Comparison of ENCODE assay signal across 26 cellular contexts in the genomic region with DNA sequence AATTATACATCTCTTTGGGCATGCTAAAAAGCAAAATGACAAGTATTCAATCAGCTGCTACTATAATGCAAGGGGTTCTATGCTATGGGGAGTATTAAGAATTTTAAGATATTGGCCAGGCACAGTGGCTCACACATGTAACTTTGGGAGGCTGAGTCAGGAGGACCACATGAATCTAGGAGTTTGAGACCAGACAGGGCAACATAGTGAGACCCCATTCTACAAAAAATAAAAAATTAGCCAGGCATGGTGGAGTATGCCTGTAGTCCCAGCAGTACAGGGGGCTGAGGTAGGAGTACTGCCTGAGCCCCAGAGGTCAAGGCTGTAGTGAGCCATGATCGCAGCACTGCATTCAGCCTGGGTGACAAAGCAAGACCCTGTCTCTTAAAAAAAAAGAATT. TPM values are rescaled to one million over a fixed set of nuclear protein-coding genes. Genes with fewer than 3 reads are reported as not detected.
DNase-seq lines count a peak whose midpoint lies in the region; ATAC-seq, FAIRE-seq and TF ChIP-seq lines count a peak whose summit lies in the region.
"Had no signal": no experiment of that assay in that cellular context is flagged by ENCODE, and none has a peak within 500 bp of the region (broad histone marks: within the 10 kb centered on the region; RNA-seq: fewer than 3 reads in every experiment).

No MANE protein-coding gene starts in this region.

- no peak overlapping the region for H3K9ac ChIP-seq in K562 (ENCODE audit: insufficient read depth in 1 of 2, low read depth in 2 of 2, low read length in 2 of 2)
- no peak overlapping the region for H3K9ac ChIP-seq in colonic mucosa (ENCODE audit: low read depth in 2 of 2, low read length in 2 of 2)
- H3K9ac ChIP-seq: BLaER1 treated with 17β-estradiol and CSF1 and Interleukin-3, amounts not matched to agents 10 nM and 100 nM had no signal

- H3K27ac Mint-ChIP-seq in nephron progenitor cell = peak overlapping the region; percentile 82
- H3K27ac Mint-ChIP-seq: CD14-positive monocyte; CD4-positive, alpha-beta T cell; CD8-positive, alpha-beta memory T cell; GM23338 had no signal

- no peak for TF ChIP-seq EP300 in K562 (IDR thresholded peaks at IDR 0.05; ENCODE audit: low read length)

- in situ Hi-C loops in K562 (cut with MboI) = no loop called here

- BruUV-seq in K562 (replicated peaks; lab: Mats Ljungman, UMichigan) = no TSS peak

- POLR2A ChIA-PET in HEK293 (lab: Yijun Ruan, JAX) = interaction anchor here (0.6 kb wide), 1 partner anchor 174 kb away, joined by 3 read pairs; no protein-coding TSS in a partner anchor
- POLR2A ChIA-PET in K562 (lab: Yijun Ruan, JAX) = no interaction called here

- no peaks in the 10 kb centered on the region; a peak in 1 of 5 replicates for H3K27me3 ChIP-seq in K562 (ENCODE audit: control insufficient read depth in 2 of 2, insufficient read depth in 2 of 2, low read length in 2 of 2)
- no peaks in the 10 kb centered on the region for H3K27me3 ChIP-seq in hepatocyte
- no peaks in the 10 kb centered on the region for H3K27me3 ChIP-seq in colonic mucosa
- H3K27me3 ChIP-seq: BE2C; BLaER1 treated with 17β-estradiol and CSF1 and Interleukin-3, amounts not matched to agents 10 nM and 100 nM had no signal

- H3K27me3 Mint-ChIP-seq in nephron progenitor cell (ENCODE audit: low read depth, poor library complexity) = no peaks in the 10 kb centered on the region
- H3K27me3 Mint-ChIP-seq: CD4-positive, alpha-beta T cell had no signal

- CTCF ChIA-PET in HEK293 (lab: Yijun Ruan, JAX) (interaction anchor here (0.8 kb wide), 1 partner anchor 207 kb away, joined by 3 read pairs; no protein-coding TSS in a partner anchor), K562 (lab: Yijun Ruan, JAX; ENCODE audit: low intra/inter-chr PET ratio) (no interaction called here)

- no peak for TF ChIP-seq POLR2A in K562 (conservative IDR thresholded peaks at IDR 0.05)

- DNase-seq in K562 (ENCODE audit: extremely low read depth in 1 of 4, low spot score in 3 of 4) = no peak
- DNase-seq in hepatocyte (ENCODE audit: low spot score) = no peak
- DNase-seq in nephron progenitor cell = no peak
- DNase-seq in cardiac septum (ENCODE audit: low spot score) = no peak
- DNase-seq in Right ventricle myocardium inferior (ENCODE audit: missing footprints) = no peak
- no peak for DNase-seq in colonic mucosa
- DNase-seq: 8988T; ACHN; AML-193; BE2C; CD4-positive, alpha-beta T cell; CD8-positive, alpha-beta memory T cell; DMS 273 treated with DMSO at 0.1 percent for 48 hours; DMS79; EL; GDM1 had no signal

- H3K4me2 ChIP-seq in K562 (ENCODE audit: insufficient read depth, low read length) (no peak overlapping the region), hepatocyte (no peak overlapping the region)
- H3K4me2 ChIP-seq: A549; BLaER1 treated with 17β-estradiol and CSF1 and Interleukin-3, amounts not matched to agents 10 nM and 100 nM; GM23338 had no signal

- H2AFZ ChIP-seq in K562 (ENCODE audit: low read depth, low read length) = no peak overlapping the region
- H2AFZ ChIP-seq in hepatocyte = no peak overlapping the region
- H2AFZ ChIP-seq: GM23338 had no signal

- FAIRE-seq in K562 (lab: Jason Lieb, UNC) = no peak
- FAIRE-seq: A549, D721Med, GM12878, GM19239, H54 had no signal

- H4K20me1 ChIP-seq in K562 (replicated peaks; ENCODE audit: control insufficient read depth, insufficient read depth, low read length) (no peaks in the 10 kb centered on the region), hepatocyte (ENCODE audit: insufficient read depth, poor library complexity, severe bottlenecking) (no peaks in the 10 kb centered on the region)
- H4K20me1 ChIP-seq: BLaER1 treated with 17β-estradiol and CSF1 and Interleukin-3, amounts not matched to agents 10 nM and 100 nM had no signal

- no peak for TF ChIP-seq CTCF in HEK293 (tag by site-specific recombination; IDR thresholded peaks at IDR 0.05)
- TF ChIP-seq CTCF in K562 (IDR thresholded peaks at IDR 0.05 in 2 of 3, conservative IDR thresholded peaks at IDR 0.05 in 1 of 3; ENCODE audit: insufficient read depth in 2 of 3, low read depth in 1 of 3, low read length in 3 of 3) = no peak
- no peak for TF ChIP-seq CTCF in hepatocyte (IDR thresholded peaks at IDR 0.05; ENCODE audit: poor library complexity)
- no peak for TF ChIP-seq CTCF in nephron progenitor cell (IDR thresholded peaks at IDR 0.05)
- TF ChIP-seq CTCF in colonic mucosa (IDR thresholded peaks at IDR 0.05) = no peak

- no peak for ATAC-seq in K562
- ATAC-seq in Right ventricle myocardium inferior = no peak
- ATAC-seq: A549, GM12878, GM23338 had no signal

- H3K36me3 Mint-ChIP-seq in nephron progenitor cell (ENCODE audit: low read depth) = no peaks in the 10 kb centered on the region
- H3K36me3 Mint-ChIP-seq: CD14-positive monocyte; CD8-positive, alpha-beta memory T cell had no signal

- H3K9me3 ChIP-seq in HEK293 (ENCODE audit: control insufficient read depth, insufficient read depth, low read depth, low read length) (no peaks in the 10 kb centered on the region), K562 (replicated peaks; ENCODE audit: control insufficient read depth, insufficient read depth, low read depth, low read length) (no peaks in the 10 kb centered on the region), hepatocyte (ENCODE audit: low read depth) (no peaks in the 10 kb centered on the region), colonic mucosa (no peaks in the 10 kb centered on the region)
- H3K9me3 ChIP-seq: A549; BE2C; BLaER1 treated with 17β-estradiol and CSF1 and Interleukin-3, amounts not matched to agents 10 nM and 100 nM; HAP-1 had no signal

- no peak overlapping the region for H3K4me3 ChIP-seq in HEK293 (ENCODE audit: low read depth, low read length)
- H3K4me3 ChIP-seq in K562 = no peak overlapping the region
- no peak overlapping the region for H3K4me3 ChIP-seq in hepatocyte
- H3K4me3 ChIP-seq in colonic mucosa = no peak overlapping the region
- H3K4me3 ChIP-seq: A549; BLaER1 treated with 17β-estradiol and CSF1 and Interleukin-3, amounts not matched to agents 10 nM and 100 nM; GM12878; GM23338; HAP-1 had no signal

- peaks cover 83% of the 10 kb centered on the region for H3K4me1 Mint-ChIP-seq in nephron progenitor cell
- H3K4me1 Mint-ChIP-seq: CD14-positive monocyte; CD8-positive, alpha-beta memory T cell had no signal

- H3K4me3 Mint-ChIP-seq in nephron progenitor cell = no peak overlapping the region
- H3K4me3 Mint-ChIP-seq: CD14-positive monocyte; CD4-positive, alpha-beta T cell; CD8-positive, alpha-beta memory T cell; GM23338 had no signal

- 75% methylated on average over 1 of the region's 1 CpG for WGBS in K562 (ENCODE audit: insufficient coverage, low coverage, missing lambda C conversion rate)
- 92% methylated on average over 1 of the region's 1 CpG for WGBS in hepatocyte (ENCODE audit: low lambda C conversion rate, missing lambda C conversion rate)

- no peaks in the 10 kb centered on the region for H3K9me1 ChIP-seq in K562 (ENCODE audit: control insufficient read depth, insufficient read depth, low read length)

- no peak overlapping the region for H3K27ac ChIP-seq in HEK293 (ENCODE audit: extremely low read depth, low read depth, low read length)
- H3K27ac ChIP-seq in K562 (ENCODE audit: extremely low read depth, low read depth, low read length) = no peak overlapping the region
- H3K27ac ChIP-seq in hepatocyte = peak overlapping the region; percentile 91
- H3K27ac ChIP-seq in colonic mucosa = no peak overlapping the region
- H3K27ac ChIP-seq: A549; BLaER1 treated with 17β-estradiol and CSF1 and Interleukin-3, amounts not matched to agents 10 nM and 100 nM had no signal

- H3K9me2 ChIP-seq in hepatocyte (replicated peaks; ENCODE audit: insufficient read depth) = no peaks in the 10 kb centered on the region

- H3K9me3 Mint-ChIP-seq in nephron progenitor cell = no peaks in the 10 kb centered on the region
- H3K9me3 Mint-ChIP-seq: CD14-positive monocyte; CD4-positive, alpha-beta T cell; CD8-positive, alpha-beta memory T cell; GM23338 had no signal

- intact Hi-C loops in K562 (cut with micrococcal nuclease) (no loop called here), cardiac septum (cut with DNase I) (no loop called here), Right ventricle myocardium inferior (cut with DNase I) (no loop called here), colonic mucosa (cut with DNase I) (no loop called here)

- TF ChIP-seq RAD21 in K562 (CRISPR knock-in tag; conservative IDR thresholded peaks at IDR 0.05 in 1 of 2, IDR thresholded peaks at IDR 0.05 in 1 of 2) = no peak

- no peaks in the 10 kb centered on the region for H3K36me3 ChIP-seq in HEK293 (ENCODE audit: control insufficient read depth in 2 of 2, insufficient read depth in 1 of 2, low read length in 2 of 2)
- H3K36me3 ChIP-seq in K562 (ENCODE audit: control insufficient read depth, insufficient read depth, low read length) = no peaks in the 10 kb centered on the region
- no peaks in the 10 kb centered on the region for H3K36me3 ChIP-seq in hepatocyte (replicated peaks; ENCODE audit: insufficient read depth, low read depth)
- H3K36me3 ChIP-seq in colonic mucosa = no peaks in the 10 kb centered on the region
- H3K36me3 ChIP-seq: BE2C; BLaER1 treated with 17β-estradiol and CSF1 and Interleukin-3, amounts not matched to agents 10 nM and 100 nM; HAP-1 had no signal

- no peaks in the 10 kb centered on the region for H3K4me1 ChIP-seq in HEK293 (ENCODE audit: control insufficient read depth, insufficient read depth, low read length)
- peaks cover 0 to 19% of the 10 kb centered on the region in 2 experiments; a peak in 3 of 5 replicates for H3K4me1 ChIP-seq in K562 (replicated peaks in 1 of 2; ENCODE audit: control insufficient read depth in 2 of 2, insufficient read depth in 2 of 2, low read length in 2 of 2)
- H3K4me1 ChIP-seq in hepatocyte (ENCODE audit: insufficient read depth) = peaks cover 27% of the 10 kb centered on the region
- peaks cover 5% of the 10 kb centered on the region for H3K4me1 ChIP-seq in colonic mucosa
- H3K4me1 ChIP-seq: A549; BE2C; BLaER1 treated with 17β-estradiol and CSF1 and Interleukin-3, amounts not matched to agents 10 nM and 100 nM had no signal

- no peaks in the 10 kb centered on the region for H3K79me2 ChIP-seq in K562 (ENCODE audit: control insufficient read depth, insufficient read depth, low read length)
- H3K79me2 ChIP-seq in hepatocyte = no peaks in the 10 kb centered on the region

RNA-seq across cellular contexts. Expression of a gene that starts 5.5 kb away (rescaled TPM):
- total RNA-seq in K562 (2011; cell fraction: chromatin; rRNA removed; ENCODE audit: low replicate concordance) = not detected in 2 replicates
- total RNA-seq in K562 (2011; cell fraction: nucleolus; rRNA removed) = not detected in 2 replicates
- total RNA-seq in K562 (2011; cell fraction: nucleoplasm; rRNA removed) = not detected in 2 replicates
- total RNA-seq in K562 (2014; rRNA removed) = not detected in 2 replicates
- not detected in 2 replicates for total RNA-seq in K562 (2014; rRNA removed; fragmentation: Illumina TruSeq; extraction: Trizol)
- total RNA-seq in K562 (2015; rRNA removed; fragmentation: Illumina TruSeq; extraction: Trizol) = not detected in 2 replicates
- not detected in 2 replicates for total RNA-seq in K562 (2021)
- not detected in 2 replicates for polyA plus RNA-seq in K562 (2011; rRNA removed)
- not detected in 2 replicates for polyA plus RNA-seq in K562 (2011; cell fraction: cytosol; rRNA removed)
- polyA plus RNA-seq in K562 (2011; cell fraction: nucleus; rRNA removed) = not detected in 2 replicates
- polyA plus RNA-seq in K562 (2012) = not detected in 2 replicates
- not detected in 2 replicates for polyA plus RNA-seq in K562 (2014; fragmentation: Illumina TruSeq; extraction: Trizol)
- polyA plus RNA-seq in K562 (2014; fragmentation: Nextera tagmentation; extraction: Ambion mirVana) = not detected
- not detected in 2 replicates for polyA plus RNA-seq in K562 (2014; rRNA removed)
- polyA minus RNA-seq in K562 (2011; rRNA and poly(A)+ RNA removed) = not detected in 2 replicates
- polyA minus RNA-seq in K562 (2011; cell fraction: cytosol; rRNA and poly(A)+ RNA removed) = not detected in 2 replicates
- not detected in 2 replicates for polyA minus RNA-seq in K562 (2011; cell fraction: nucleus; rRNA and poly(A)+ RNA removed)
- 0.27 TPM in 1 of 2 replicates, not detected in the other for total RNA-seq in hepatocyte
- polyA plus RNA-seq in hepatocyte = 0.05 TPM in 1 of 2 replicates, not detected in the other
- not detected for total RNA-seq in cardiac septum
- total RNA-seq in Right ventricle myocardium inferior = not detected
- not detected for total RNA-seq in colonic mucosa
- total RNA-seq: CD4-positive, alpha-beta T cell; CD8-positive, alpha-beta memory T cell; GM12878 had no signal
- polyA plus RNA-seq: CD14-positive monocyte; CD8-positive, alpha-beta memory T cell had no signal

RNA-seq across cellular contexts. Expression of a gene that starts 33.9 kb away (rescaled TPM):
- 2.6 and 4.9 TPM in 2 replicates for total RNA-seq in K562 (2011; cell fraction: chromatin; rRNA removed; ENCODE audit: low replicate concordance)
- 7.0 and 7.5 TPM in 2 replicates for total RNA-seq in K562 (2011; cell fraction: nucleolus; rRNA removed)
- total RNA-seq in K562 (2011; cell fraction: nucleoplasm; rRNA removed) = 4.4 and 4.5 TPM in 2 replicates
- total RNA-seq in K562 (2014; rRNA removed) (0.91 and 1.6 TPM in 2 replicates), K562 (2014; rRNA removed; fragmentation: Illumina TruSeq; extraction: Trizol) (0.54 and 0.69 TPM in 2 replicates), K562 (2015; rRNA removed; fragmentation: Illumina TruSeq; extraction: Trizol) (0.54 and 0.57 TPM in 2 replicates), K562 (2021) (1.9 and 2.4 TPM in 2 replicates), hepatocyte (28.3 and 31.2 TPM in 2 replicates), cardiac septum (34.7 TPM), Right ventricle myocardium inferior (24.2 TPM), colonic mucosa (10 to 100 TPM in 1 of 2 donors, 1 to 10 TPM in 1; 2.3 to 13.9 TPM)
- polyA plus RNA-seq in K562 (2011; rRNA removed) (0.72 and 0.85 TPM in 2 replicates), K562 (2014; fragmentation: Illumina TruSeq; extraction: Trizol) (0.56 and 0.79 TPM in 2 replicates), K562 (2014; fragmentation: Nextera tagmentation; extraction: Ambion mirVana) (under 1 TPM; 0.11 to 0.18 TPM), K562 (2014; rRNA removed) (0.81 and 0.88 TPM in 2 replicates), hepatocyte (13.4 and 15.4 TPM in 2 replicates)
- polyA plus RNA-seq in K562 (2011; cell fraction: cytosol; rRNA removed) = 0.78 and 2.0 TPM in 2 replicates
- polyA plus RNA-seq in K562 (2011; cell fraction: nucleus; rRNA removed) = 1.1 and 2.1 TPM in 2 replicates
- 0.87 and 1.7 TPM in 2 replicates for polyA plus RNA-seq in K562 (2012)
- polyA minus RNA-seq in K562 (2011; rRNA and poly(A)+ RNA removed) = 1.3 and 1.8 TPM in 2 replicates
- 2.7 and 2.8 TPM in 2 replicates for polyA minus RNA-seq in K562 (2011; cell fraction: cytosol; rRNA and poly(A)+ RNA removed)
- 4.0 and 4.8 TPM in 2 replicates for polyA minus RNA-seq in K562 (2011; cell fraction: nucleus; rRNA and poly(A)+ RNA removed)
- polyA plus RNA-seq: CD8-positive, alpha-beta memory T cell had no signal
